7 cellular contexts compared by ENCODE assay signal in the genomic region with DNA sequence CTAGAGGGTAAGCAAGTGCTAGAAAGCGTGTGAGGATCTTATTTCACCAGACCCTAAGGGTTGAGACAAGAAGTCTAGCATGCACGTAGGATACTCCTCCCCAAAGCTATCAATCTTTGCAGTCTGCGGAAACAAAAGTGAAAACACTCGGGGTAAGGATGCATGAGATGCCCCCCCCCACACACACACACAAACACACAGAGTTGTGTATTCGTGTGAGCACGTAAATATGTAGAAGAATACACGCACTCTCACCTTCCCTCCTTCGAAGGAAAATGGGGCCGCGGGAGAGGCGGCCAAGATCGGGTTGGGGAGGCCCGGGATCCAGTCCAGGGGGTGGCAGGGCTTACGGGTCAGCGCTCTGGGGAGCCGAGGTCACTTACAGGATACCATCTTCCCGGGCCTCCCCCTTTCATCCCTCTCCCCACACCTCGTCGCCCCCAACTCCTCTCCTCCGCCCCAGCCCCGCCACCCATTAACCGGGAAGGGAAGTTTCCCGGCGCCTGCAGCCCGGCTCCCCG. TPM values are rescaled to one million over a fixed set of nuclear protein-coding genes. Genes with fewer than 3 reads are reported as not detected.
DNase-seq lines count a peak whose midpoint lies in the region; ATAC-seq and TF ChIP-seq lines count a peak whose summit lies in the region.

No MANE protein-coding gene starts in this region.

- DNase-seq in GM06990 (ENCODE audit: extremely low read depth, insufficient read length) (no peak), HPDE6-E6E7 (ENCODE audit: extremely low spot score) (peak; percentile 2), foreskin keratinocyte (peak in 1 of 2 donors; percentile 22), omental fat pad (ENCODE audit: low spot score) (no peak), midbrain (lab: John Stamatoyannopoulos, UW) (no peak)
- peak; percentile 18 for DNase-seq in activated CD8-positive, alpha-beta T cell treated with anti-CD3 and anti-CD28 coated beads for 36 hours

- no peaks in the 10 kb centered on the region for H3K27me3 ChIP-seq in GM06990 (replicated peaks; ENCODE audit: control insufficient read depth, insufficient read depth, low read length)
- H3K27me3 ChIP-seq in foreskin keratinocyte: peaks cover 1% of the 10 kb centered on the region

- intact Hi-C loops in activated CD8-positive, alpha-beta T cell treated with anti-CD3 and anti-CD28 coated beads for 36 hours (cut with micrococcal nuclease): no loop called here

- H3K4me1 Mint-ChIP-seq in activated CD8-positive, alpha-beta T cell treated with anti-CD3 and anti-CD28 coated beads for 36 hours (ENCODE audit: low read depth): peaks cover 39% of the 10 kb centered on the region

- POLR2A ChIA-PET in activated CD8-positive, alpha-beta T cell treated with anti-CD3 and anti-CD28 coated beads for 36 hours (lab: Charles Lee): interaction anchor here (0.6 to 1.5 kb wide), 4 partner anchors 9 to 261 kb away, joined by 3 to 5 read pairs (median 3); no protein-coding TSS in a partner anchor

- H3K9me3 Mint-ChIP-seq in activated CD8-positive, alpha-beta T cell treated with anti-CD3 and anti-CD28 coated beads for 36 hours: no peaks in the 10 kb centered on the region

- peaks cover 10% of the 10 kb centered on the region for H3K36me3 Mint-ChIP-seq in activated CD8-positive, alpha-beta T cell treated with anti-CD3 and anti-CD28 coated beads for 36 hours (ENCODE audit: low read depth)

- peak overlapping the region; percentile 91 for H3K27ac Mint-ChIP-seq in activated CD8-positive, alpha-beta T cell treated with anti-CD3 and anti-CD28 coated beads for 36 hours

- peaks cover 11% of the 10 kb centered on the region for H3K4me1 ChIP-seq in foreskin keratinocyte

- no peaks in the 10 kb centered on the region for H3K27me3 Mint-ChIP-seq in activated CD8-positive, alpha-beta T cell treated with anti-CD3 and anti-CD28 coated beads for 36 hours

- no peaks in the 10 kb centered on the region for H3K36me3 ChIP-seq in GM06990 (ENCODE audit: control insufficient read depth, insufficient read depth, low read length)

- peak overlapping the region; percentile 89 for H3K4me3 Mint-ChIP-seq in activated CD8-positive, alpha-beta T cell treated with anti-CD3 and anti-CD28 coated beads for 36 hours

- ATAC-seq in GM21360 (IDR thresholded peaks at IDR 0.05; ENCODE audit: unreplicated experiment) (peak; percentile 26), foreskin keratinocyte (peak; percentile 37), omental fat pad (ENCODE audit: low FRiP score) (peak; percentile 3)
- ATAC-seq in activated CD8-positive, alpha-beta T cell treated with anti-CD3 and anti-CD28 coated beads for 36 hours: peak; percentile 40

- H3K4me3 ChIP-seq in GM06990 (replicated peaks; ENCODE audit: low read depth, low read length): peak overlapping the region; percentile 96

- peak overlapping the region; percentile 96 for H3K27ac ChIP-seq in foreskin keratinocyte

- CTCF ChIA-PET in activated CD8-positive, alpha-beta T cell treated with anti-CD3 and anti-CD28 coated beads for 36 hours (lab: Charles Lee): interaction anchor here (2.1 kb wide), 1 partner anchor 106 kb away, joined by 8 read pairs; no protein-coding TSS in a partner anchor

- TF ChIP-seq CTCF in GM06990 (IDR thresholded peaks at IDR 0.05; ENCODE audit: insufficient read depth, low read length, poor library complexity, severe bottlenecking) (no peak), foreskin keratinocyte (conservative IDR thresholded peaks at IDR 0.05) (no peak), omental fat pad (IDR thresholded peaks at IDR 0.05) (no peak)
- TF ChIP-seq CTCF in activated CD8-positive, alpha-beta T cell treated with anti-CD3 and anti-CD28 coated beads for 36 hours (IDR thresholded peaks at IDR 0.05): no peak

RNA-seq across cellular contexts. Expression of a gene that starts 0.4 kb away (rescaled TPM):
- total RNA-seq in activated CD8-positive, alpha-beta T cell treated with anti-CD3 and anti-CD28 coated beads for 36 hours: 10 to 100 TPM; 37.4 to 40.2 TPM
- total RNA-seq in foreskin keratinocyte (38.7 and 43.1 TPM in 2 replicates), omental fat pad (10 to 100 TPM; 16.5 to 20.2 (median 17.7) TPM)
- 12.7 and 15.5 TPM in 2 replicates for polyA plus RNA-seq in foreskin keratinocyte

RNA-seq across cellular contexts. Expression of a gene that starts 36.9 kb away (rescaled TPM):
- total RNA-seq in activated CD8-positive, alpha-beta T cell treated with anti-CD3 and anti-CD28 coated beads for 36 hours: 100 to 1,000 TPM; 121 to 131 TPM
- total RNA-seq in foreskin keratinocyte (17.4 and 18.0 TPM in 2 replicates), omental fat pad (100 to 1,000 TPM in 2 of 4 donors, 10 to 100 TPM in 2; 43.3 to 159 (median 74.2) TPM)
- polyA plus RNA-seq in foreskin keratinocyte: 14.0 and 17.9 TPM in 2 replicates

Comparison
In these comparisons a context has a peak if more than half of its experiments do, and no peak if none do; other contexts are left out.
1. DNase-seq: peak in HPDE6-E6E7 (single experiment) and activated CD8-positive, alpha-beta T cell treated with anti-CD3 and anti-CD28 coated beads for 36 hours (single experiment); none in GM06990 (single experiment), omental fat pad (single experiment) and midbrain (single experiment).
2. Peak in every context shown above with its lines, with median percentiles within 50 percentile points of each other: ATAC-seq.